In genomic region chr2:75787532-75788132, GRCh38 we compare ENCODE assay signal across 9 cellular contexts.
DNase-seq lines count a peak whose midpoint lies in the region; ATAC-seq and TF ChIP-seq lines count a peak whose summit lies in the region.
"Had no signal": no experiment of that assay in that cellular context is flagged by ENCODE, and none has a peak within 500 bp of the region (broad histone marks: within the 10 kb centered on the region; RNA-seq: fewer than 3 reads in every experiment).

No MANE protein-coding gene starts in this region.

- peaks cover 3% of the 10 kb centered on the region; the same call in 1 of the 2 replicates for H3K9me3 Mint-ChIP-seq in WTC11
- no peaks in the 10 kb centered on the region for H3K9me3 Mint-ChIP-seq in activated CD8-positive, alpha-beta memory T cell treated with anti-CD3 and anti-CD28 coated beads, Interleukin-2, amount 10 ng/mL, durations not matched to agents 7 days and 5 days (ENCODE audit: low read depth)

- peak; percentile 53 for ATAC-seq in GM21528 (IDR thresholded peaks at IDR 0.05; ENCODE audit: low FRiP score, unreplicated experiment)
- peak; percentile 76 for ATAC-seq in WTC11
- no peak for ATAC-seq in activated CD8-positive, alpha-beta memory T cell treated with anti-CD3 and anti-CD28 coated beads, Interleukin-2, amount 10 ng/mL, durations not matched to agents 7 days and 5 days
- no peak for ATAC-seq in GM18517 (IDR thresholded peaks at IDR 0.05; ENCODE audit: unreplicated experiment)

- no peak overlapping the region for H3K4me3 Mint-ChIP-seq in WTC11
- no peak overlapping the region for H3K4me3 Mint-ChIP-seq in activated CD8-positive, alpha-beta memory T cell treated with anti-CD3 and anti-CD28 coated beads, Interleukin-2, amount 10 ng/mL, durations not matched to agents 7 days and 5 days
- H3K4me3 Mint-ChIP-seq: IgD-negative memory B cell had no signal

- peaks cover 12% of the 10 kb centered on the region for H3K4me1 Mint-ChIP-seq in WTC11
- H3K4me1 Mint-ChIP-seq in activated CD8-positive, alpha-beta memory T cell treated with anti-CD3 and anti-CD28 coated beads, Interleukin-2, amount 10 ng/mL, durations not matched to agents 7 days and 5 days, result peaks cover 1% of the 10 kb centered on the region

- no peak overlapping the region for H3K27ac Mint-ChIP-seq in WTC11
- no peak overlapping the region for H3K27ac Mint-ChIP-seq in activated CD8-positive, alpha-beta memory T cell treated with anti-CD3 and anti-CD28 coated beads, Interleukin-2, amount 10 ng/mL, durations not matched to agents 7 days and 5 days
- H3K27ac Mint-ChIP-seq: IgD-negative memory B cell had no signal

- 0 out of 2 replicates have a peak, but pooled peaks have one; percentile 16 for TF ChIP-seq CTCF in WTC11 (IDR thresholded peaks at IDR 0.05)

- H3K27me3 Mint-ChIP-seq in WTC11 (ENCODE audit: low read depth), result peaks cover 5% of the 10 kb centered on the region; the same call in 1 of the 2 replicates
- peaks cover 5% of the 10 kb centered on the region for H3K27me3 Mint-ChIP-seq in activated CD8-positive, alpha-beta memory T cell treated with anti-CD3 and anti-CD28 coated beads, Interleukin-2, amount 10 ng/mL, durations not matched to agents 7 days and 5 days

- no peaks in the 10 kb centered on the region for H3K36me3 Mint-ChIP-seq in WTC11
- no peaks in the 10 kb centered on the region for H3K36me3 Mint-ChIP-seq in activated CD8-positive, alpha-beta memory T cell treated with anti-CD3 and anti-CD28 coated beads, Interleukin-2, amount 10 ng/mL, durations not matched to agents 7 days and 5 days
- H3K36me3 Mint-ChIP-seq: IgD-negative memory B cell had no signal

- DNase-seq in DMS 273 treated with DMSO at 0.1 percent for 48 hours (lab: John Stamatoyannopoulos, UW) (peak; percentile 1), NCI-H1694 (lab: John Stamatoyannopoulos, UW) (peak; percentile 19), WTC11 (ENCODE audit: low spot score) (no peak), kidney glomerular epithelial cell (lab: John Stamatoyannopoulos, UW) (peak; percentile 38), substantia nigra (lab: John Stamatoyannopoulos, UW) (no peak)
- no peak for DNase-seq in activated CD8-positive, alpha-beta memory T cell treated with anti-CD3 and anti-CD28 coated beads, Interleukin-2, amount 10 ng/mL, durations not matched to agents 7 days and 5 days

- H3K27ac ChIP-seq in substantia nigra (ENCODE audit: low read depth, low read length, poor library complexity, severe bottlenecking), result no peak overlapping the region

- POLR2A ChIA-PET in WTC11 (lab: Charles Lee), result no interaction called here

- CTCF ChIA-PET in WTC11 (lab: Charles Lee), result no interaction called here
- CTCF ChIA-PET in activated CD8-positive, alpha-beta memory T cell treated with anti-CD3 and anti-CD28 coated beads, Interleukin-2, amount 10 ng/mL, durations not matched to agents 7 days and 5 days (lab: Charles Lee), result no interaction called here

TF ChIP-seq in WTC11, 78 proteins besides CTCF, POLR2A, EP300 and RAD21:
- TF ChIP-seq NFE2L1 (CRISPR knock-in tag; IDR thresholded peaks at IDR 0.05) (no peak), ZBTB21 (CRISPR knock-in tag; IDR thresholded peaks at IDR 0.05; ENCODE audit: borderline replicate concordance) (no peak), ZNF232 (CRISPR knock-in tag; IDR thresholded peaks at IDR 0.05) (no peak), ATF3 (CRISPR knock-in tag; conservative IDR thresholded peaks at IDR 0.05) (no peak), ZNF512 (CRISPR knock-in tag; IDR thresholded peaks at IDR 0.05; ENCODE audit: borderline replicate concordance) (no peak), FOXP1 (CRISPR knock-in tag; IDR thresholded peaks at IDR 0.05; ENCODE audit: borderline replicate concordance) (no peak), STAT6 (CRISPR knock-in tag; conservative IDR thresholded peaks at IDR 0.05; ENCODE audit: low read depth) (no peak), ZNF532 (CRISPR knock-in tag; IDR thresholded peaks at IDR 0.05; ENCODE audit: borderline replicate concordance) (no peak), ZNF671 (CRISPR knock-in tag; IDR thresholded peaks at IDR 0.05) (no peak), ZNF219 (CRISPR knock-in tag; IDR thresholded peaks at IDR 0.05; ENCODE audit: borderline replicate concordance) (no peak)
TF ChIP-seq in WTC11: peak in this region for 0.

Comparison
In these comparisons a context has a peak if more than half of its experiments do, and no peak if none do; other contexts are left out.
1. DNase-seq: peak in DMS 273 treated with DMSO at 0.1 percent for 48 hours (single experiment), NCI-H1694 (single experiment) and kidney glomerular epithelial cell (single experiment); none in WTC11 (single experiment), substantia nigra (0 of 49) and activated CD8-positive, alpha-beta memory T cell treated with anti-CD3 and anti-CD28 coated beads, Interleukin-2, amount 10 ng/mL, durations not matched to agents 7 days and 5 days (single experiment).
2. ATAC-seq: peak in GM21528 (single experiment) and WTC11 (single experiment); none in activated CD8-positive, alpha-beta memory T cell treated with anti-CD3 and anti-CD28 coated beads, Interleukin-2, amount 10 ng/mL, durations not matched to agents 7 days and 5 days (single experiment) and GM18517 (single experiment).